In the genomic region with DNA sequence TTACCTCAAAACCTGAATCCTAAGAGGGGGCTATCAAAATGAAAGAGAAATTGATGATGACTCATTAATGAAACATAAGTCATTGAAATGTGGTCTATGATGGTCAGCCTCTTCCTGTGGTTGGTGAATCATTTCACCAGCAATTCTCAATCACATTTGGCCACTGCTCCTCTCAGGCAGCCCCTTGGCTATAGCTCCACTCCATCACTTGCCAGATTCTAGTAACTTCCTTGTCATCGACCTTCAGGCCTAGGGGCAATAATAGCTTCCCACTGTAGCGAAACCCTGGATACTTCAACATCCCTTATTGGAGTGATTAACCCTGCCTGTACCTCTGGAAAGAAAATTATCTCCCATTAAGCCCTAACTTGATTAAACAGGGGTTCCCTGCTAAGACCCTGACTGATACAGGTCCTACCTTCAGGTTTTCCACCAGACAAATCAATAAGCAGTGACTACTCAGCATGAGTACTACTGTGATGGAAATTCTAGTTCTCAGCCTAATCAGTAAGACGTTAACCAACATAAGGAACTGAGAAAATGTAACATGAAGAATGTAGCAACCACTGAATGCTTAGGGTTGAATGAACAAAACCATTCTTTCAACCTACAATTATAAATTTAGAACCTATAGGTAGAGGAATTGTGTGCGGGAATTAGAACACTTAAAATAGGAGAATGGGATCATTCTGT, we compare ENCODE assay signal across 9 cellular contexts. TPM values are rescaled to one million over a fixed set of nuclear protein-coding genes. Genes with fewer than 3 reads are reported as not detected.
DNase-seq lines count a peak whose midpoint lies in the region; ATAC-seq and TF ChIP-seq lines count a peak whose summit lies in the region.
"Had no signal": no experiment of that assay in that cellular context is flagged by ENCODE, and none has a peak within 500 bp of the region (broad histone marks: within the 10 kb centered on the region; RNA-seq: fewer than 3 reads in every experiment).

No MANE protein-coding gene starts in this region.

- CTCF ChIA-PET in HEK293T (lab: Yijun Ruan, JAX): no interaction called here

- TF ChIP-seq EP300 in gastroesophageal sphincter (IDR thresholded peaks at IDR 0.05): no peak

- H3K27me3 ChIP-seq in gastroesophageal sphincter: no peaks in the 10 kb centered on the region
- H3K27me3 ChIP-seq in subcutaneous abdominal adipose tissue (ENCODE audit: control insufficient read depth in 5 of 5, insufficient read depth in 4 of 5, low read length in 5 of 5): no peaks in the 10 kb centered on the region

- POLR2A ChIA-PET in HEK293T (lab: Yijun Ruan, JAX): no interaction called here

- no peaks in the 10 kb centered on the region for H3K36me3 ChIP-seq in gastroesophageal sphincter
- no peaks in the 10 kb centered on the region for H3K36me3 ChIP-seq in subcutaneous abdominal adipose tissue (ENCODE audit: control insufficient read depth in 5 of 5, insufficient read depth in 5 of 5, low read length in 5 of 5)

- no peak for TF ChIP-seq CTCF in gastroesophageal sphincter (IDR thresholded peaks at IDR 0.05)

- H3K9ac ChIP-seq in subcutaneous abdominal adipose tissue (ENCODE audit: low read length in 5 of 5): peak overlapping the region in 3 of 5 donors; percentile 9 to 86 (median 12)

- H3K4me3 ChIP-seq in gastroesophageal sphincter (no peak overlapping the region), subcutaneous abdominal adipose tissue (ENCODE audit: low read depth in 1 of 5, low read length in 5 of 5) (no peak overlapping the region)

- WGBS in gastroesophageal sphincter (ENCODE audit: low coverage in 1 of 2), 2 donors: 16 to 70% methylated on average over 3 of the region's 4 CpGs

- TF ChIP-seq POLR2A in gastroesophageal sphincter (IDR thresholded peaks at IDR 0.05): no peak

- H3K4me1 ChIP-seq in gastroesophageal sphincter: peaks cover 17 to 80% (median 18%) of the 10 kb centered on the region in 3 donors
- H3K4me1 ChIP-seq in subcutaneous abdominal adipose tissue (ENCODE audit: control insufficient read depth in 5 of 5, insufficient read depth in 5 of 5, low read length in 5 of 5): peaks cover 3 to 47% (median 31%) of the 10 kb centered on the region in 5 donors

- peak overlapping the region; percentile 67 to 70 (median 69) for H3K27ac ChIP-seq in gastroesophageal sphincter
- H3K27ac ChIP-seq in subcutaneous abdominal adipose tissue (ENCODE audit: low read depth, low read length): peak overlapping the region; percentile 94

- DNase-seq in RKO (ENCODE audit: low spot score) (peak; percentile 65), hypothalamus (lab: John Stamatoyannopoulos, UW) (no peak), islet precursor cell (no peak), HEK293T (ENCODE audit: extremely low spot score) (no peak)

- ATAC-seq in GM18907 (IDR thresholded peaks at IDR 0.05; ENCODE audit: unreplicated experiment) (peak; percentile 89), HG02759 (IDR thresholded peaks at IDR 0.05; ENCODE audit: unreplicated experiment) (peak; percentile 84), gastroesophageal sphincter (peak; percentile 34)

- no peaks in the 10 kb centered on the region for H3K9me3 ChIP-seq in gastroesophageal sphincter
- no peaks in the 10 kb centered on the region for H3K9me3 ChIP-seq in subcutaneous abdominal adipose tissue (ENCODE audit: control insufficient read depth in 5 of 5, low read length in 5 of 5)

TF ChIP-seq in HEK293T, 16 proteins besides CTCF, POLR2A, EP300 and RAD21:
- TF ChIP-seq NFRKB (IDR thresholded peaks at IDR 0.05) (no peak), CTBP1 (IDR thresholded peaks at IDR 0.05; ENCODE audit: borderline replicate concordance) (no peak), SP1 (IDR thresholded peaks at IDR 0.05) (no peak), HDGF (IDR thresholded peaks at IDR 0.05; ENCODE audit: borderline replicate concordance) (no peak), L3MBTL2 (conservative IDR thresholded peaks at IDR 0.05) (no peak), LEF1 (IDR thresholded peaks at IDR 0.05; ENCODE audit: borderline replicate concordance) (no peak), FOXA1 (IDR thresholded peaks at IDR 0.05) (no peak), TARDBP (IDR thresholded peaks at IDR 0.05) (no peak), BHLHE40 (IDR thresholded peaks at IDR 0.05; ENCODE audit: borderline replicate concordance) (no peak), FOXM1 (IDR thresholded peaks at IDR 0.05; ENCODE audit: borderline replicate concordance) (no peak), ARNT (IDR thresholded peaks at IDR 0.05) (no peak), SUZ12 (IDR thresholded peaks at IDR 0.05) (no peak), FOXK2 (IDR thresholded peaks at IDR 0.05) (no peak), ELF4 (IDR thresholded peaks at IDR 0.05) (no peak), ZNF384 (IDR thresholded peaks at IDR 0.05) (no peak)
- TF ChIP-seq, protein P1, sequence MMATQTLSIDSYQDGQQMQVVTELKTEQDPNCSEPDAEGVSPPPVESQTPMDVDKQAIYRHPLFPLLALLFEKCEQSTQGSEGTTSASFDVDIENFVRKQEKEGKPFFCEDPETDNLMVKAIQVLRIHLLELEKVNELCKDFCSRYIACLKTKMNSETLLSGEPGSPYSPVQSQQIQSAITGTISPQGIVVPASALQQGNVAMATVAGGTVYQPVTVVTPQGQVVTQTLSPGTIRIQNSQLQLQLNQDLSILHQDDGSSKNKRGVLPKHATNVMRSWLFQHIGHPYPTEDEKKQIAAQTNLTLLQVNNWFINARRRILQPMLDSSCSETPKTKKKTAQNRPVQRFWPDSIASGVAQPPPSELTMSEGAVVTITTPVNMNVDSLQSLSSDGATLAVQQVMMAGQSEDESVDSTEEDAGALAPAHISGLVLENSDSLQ (IDR thresholded peaks at IDR 0.05): no peak

RNA-seq across cellular contexts. Expression of a gene that starts 30.4 kb away (rescaled TPM):
- total RNA-seq in gastroesophageal sphincter: 1 to 10 TPM in 2 of 4 donors, under 1 TPM in 1, not detected in 1; 0.13 to 9.9 (median 1.2) TPM
- total RNA-seq: skeletal muscle tissue had no signal

RNA-seq across cellular contexts. Expression of a gene that starts 52.2 kb away (rescaled TPM):
- 10 to 100 TPM in 1 of 4 donors, 1 to 10 TPM in 3; 2.6 to 11.3 (median 7.2) TPM for total RNA-seq in gastroesophageal sphincter

Comparison
In these comparisons a context has a peak if more than half of its experiments do, and no peak if none do; other contexts are left out.
1. ATAC-seq: peak in every context shown above with its lines; median percentile 89 in GM18907; 84 in HG02759; 34 in gastroesophageal sphincter.